Comparison of ENCODE assay signal across 8 cellular contexts in the genomic region with DNA sequence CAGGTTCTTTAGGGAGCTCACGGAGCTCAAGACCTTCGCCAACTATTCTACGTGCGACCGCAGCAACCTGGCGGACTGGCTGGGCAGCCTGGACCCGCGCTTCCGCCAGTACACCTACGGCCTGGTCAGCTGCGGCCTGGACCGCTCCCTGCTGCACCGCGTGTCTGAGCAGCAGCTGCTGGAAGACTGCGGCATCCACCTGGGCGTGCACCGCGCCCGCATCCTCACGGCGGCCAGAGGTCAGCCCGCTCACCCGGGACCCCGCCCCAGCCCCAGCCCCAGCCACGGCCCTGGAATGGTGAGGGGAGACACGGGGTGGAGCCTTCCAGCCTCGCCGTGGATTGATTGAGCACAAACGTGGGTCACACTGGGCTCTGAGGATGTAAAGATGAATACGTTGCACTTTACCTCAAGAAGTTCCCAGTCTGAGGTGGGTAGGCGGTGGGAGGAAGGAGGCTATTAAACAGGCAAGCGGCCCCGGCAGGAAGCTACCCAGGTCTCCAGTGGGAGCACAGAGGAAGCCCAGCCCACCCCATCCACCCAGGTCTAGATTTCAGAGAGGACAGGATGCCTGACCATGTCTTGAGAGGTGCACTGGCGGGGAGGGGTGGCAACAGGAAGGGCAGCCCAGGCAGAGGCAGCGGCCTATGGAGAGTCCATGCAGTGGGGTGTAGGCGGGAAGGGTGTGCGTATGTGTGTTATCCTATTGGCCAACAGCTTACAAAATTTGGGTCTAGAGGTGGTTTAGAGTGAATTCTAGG. TPM values are rescaled to one million over a fixed set of nuclear protein-coding genes. Genes with fewer than 3 reads are reported as not detected.
DNase-seq lines count a peak whose midpoint lies in the region; ATAC-seq, FAIRE-seq and TF ChIP-seq lines count a peak whose summit lies in the region.

No MANE protein-coding gene starts in this region.

- TF ChIP-seq CTCF in CD8-positive, alpha-beta T cell (IDR thresholded peaks at IDR 0.05) = no peak
- no peak for TF ChIP-seq CTCF in bronchial epithelial cell (IDR thresholded peaks at IDR 0.05; ENCODE audit: insufficient read depth, low read length, severe bottlenecking)

- peaks cover 25% of the 10 kb centered on the region for H3K36me3 Mint-ChIP-seq in CD8-positive, alpha-beta T cell

- no peaks in the 10 kb centered on the region for H3K36me3 ChIP-seq in CD8-positive, alpha-beta T cell (ENCODE audit: insufficient read depth, low read length)
- H3K36me3 ChIP-seq in bronchial epithelial cell (ENCODE audit: control insufficient read depth, insufficient read depth, low read length) (no peaks in the 10 kb centered on the region), mucosa of stomach (ENCODE audit: control insufficient read depth, insufficient read depth, low read length) (no peaks in the 10 kb centered on the region)

- no peaks in the 10 kb centered on the region for H3K27me3 ChIP-seq in CD8-positive, alpha-beta T cell (ENCODE audit: insufficient read depth, low read length)
- H3K27me3 ChIP-seq in bronchial epithelial cell (ENCODE audit: control insufficient read depth, insufficient read depth, low read length) (peaks cover 6% of the 10 kb centered on the region), mucosa of stomach (ENCODE audit: control insufficient read depth, insufficient read depth, low read length) (peaks cover 18% of the 10 kb centered on the region)

- H3K27me3 Mint-ChIP-seq in CD8-positive, alpha-beta T cell (ENCODE audit: low read depth) = peaks cover 6% of the 10 kb centered on the region

- H3K27ac ChIP-seq in CD8-positive, alpha-beta T cell (ENCODE audit: low read depth, low read length) = peak overlapping the region; percentile 7
- H3K27ac ChIP-seq in caudate nucleus (ENCODE audit: low read depth, low read length) = no peak overlapping the region

- peak overlapping the region; percentile 92 for H3K4me3 Mint-ChIP-seq in CD8-positive, alpha-beta T cell

- no peak for FAIRE-seq in bronchial epithelial cell (lab: Jason Lieb, UNC)

- H3K9me3 ChIP-seq in CD8-positive, alpha-beta T cell (ENCODE audit: low read length) = no peaks in the 10 kb centered on the region
- no peaks in the 10 kb centered on the region for H3K9me3 ChIP-seq in mucosa of stomach (ENCODE audit: control insufficient read depth, low read length)

- H3K4me1 ChIP-seq in CD8-positive, alpha-beta T cell (ENCODE audit: insufficient read depth, low read length) = peaks cover 25% of the 10 kb centered on the region
- H3K4me1 ChIP-seq in mucosa of stomach (ENCODE audit: control insufficient read depth, insufficient read depth, low read length) = peaks cover 29% of the 10 kb centered on the region

- H3K9me3 Mint-ChIP-seq in CD8-positive, alpha-beta T cell = no peaks in the 10 kb centered on the region

- H3K27ac Mint-ChIP-seq in CD8-positive, alpha-beta T cell = no peak overlapping the region

- peak; percentile 7 for ATAC-seq in CD8-positive, alpha-beta T cell
- peak; percentile 25 for ATAC-seq in HG02973 (IDR thresholded peaks at IDR 0.05; ENCODE audit: unreplicated experiment)
- ATAC-seq in HG03095 (IDR thresholded peaks at IDR 0.05; ENCODE audit: unreplicated experiment) = no peak

- DNase-seq in CD8-positive, alpha-beta T cell = peak in 1 of 7 experiments; percentile 14
- DNase-seq in bronchial epithelial cell (ENCODE audit: low read depth) (no peak), HEK293T (ENCODE audit: extremely low spot score) (no peak), caudate nucleus (lab: John Stamatoyannopoulos, UW) (no peak), cerebellar cortex (ENCODE audit: low spot score) (no peak)

- CTCF ChIA-PET in CD8-positive, alpha-beta T cell (lab: Charles Lee) = interaction anchor here (1.4 kb wide), 1 partner anchor 31 kb away, joined by 4 read pairs; no protein-coding TSS in a partner anchor
- CTCF ChIA-PET in HEK293T (lab: Yijun Ruan, JAX) = interaction anchor here (0.6 kb wide), 1 partner anchor 59 kb away, joined by 3 read pairs; no protein-coding TSS in a partner anchor

- H3K4me1 Mint-ChIP-seq in CD8-positive, alpha-beta T cell (ENCODE audit: low read depth) = peaks cover 27% of the 10 kb centered on the region

- intact Hi-C loops in CD8-positive, alpha-beta T cell (cut with DNase I, micrococcal nuclease) = no loop called here

- peak overlapping the region; percentile 75 for H3K4me3 ChIP-seq in CD8-positive, alpha-beta T cell (ENCODE audit: low read depth, low read length)
- H3K4me3 ChIP-seq in bronchial epithelial cell (ENCODE audit: low read depth, low read length) (peak overlapping the region; percentile 36), mucosa of stomach (ENCODE audit: low read length) (peak overlapping the region; percentile 67)

- POLR2A ChIA-PET in CD8-positive, alpha-beta T cell (lab: Charles Lee) = interaction anchor here (1.4 to 2.1 kb wide), 5 partner anchors 13 to 50 kb away, joined by 3 to 27 read pairs (median 8); a partner anchor contains a TSS
- POLR2A ChIA-PET in HEK293T (lab: Yijun Ruan, JAX) = interaction anchor here (0.9 kb wide), 1 partner anchor 11 kb away, joined by 3 read pairs; no protein-coding TSS in a partner anchor

- H3K9ac ChIP-seq in mucosa of stomach (ENCODE audit: low read length) = peak overlapping the region; percentile 49

TF ChIP-seq in HEK293T, 16 proteins besides CTCF, POLR2A, EP300 and RAD21:
- TF ChIP-seq, protein P1, sequence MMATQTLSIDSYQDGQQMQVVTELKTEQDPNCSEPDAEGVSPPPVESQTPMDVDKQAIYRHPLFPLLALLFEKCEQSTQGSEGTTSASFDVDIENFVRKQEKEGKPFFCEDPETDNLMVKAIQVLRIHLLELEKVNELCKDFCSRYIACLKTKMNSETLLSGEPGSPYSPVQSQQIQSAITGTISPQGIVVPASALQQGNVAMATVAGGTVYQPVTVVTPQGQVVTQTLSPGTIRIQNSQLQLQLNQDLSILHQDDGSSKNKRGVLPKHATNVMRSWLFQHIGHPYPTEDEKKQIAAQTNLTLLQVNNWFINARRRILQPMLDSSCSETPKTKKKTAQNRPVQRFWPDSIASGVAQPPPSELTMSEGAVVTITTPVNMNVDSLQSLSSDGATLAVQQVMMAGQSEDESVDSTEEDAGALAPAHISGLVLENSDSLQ (IDR thresholded peaks at IDR 0.05) = no peak
- TF ChIP-seq FOXA1 (IDR thresholded peaks at IDR 0.05) (no peak), CTBP1 (IDR thresholded peaks at IDR 0.05; ENCODE audit: borderline replicate concordance) (no peak), BHLHE40 (IDR thresholded peaks at IDR 0.05; ENCODE audit: borderline replicate concordance) (no peak), NFRKB (IDR thresholded peaks at IDR 0.05) (no peak), ARNT (IDR thresholded peaks at IDR 0.05) (no peak), TARDBP (IDR thresholded peaks at IDR 0.05) (no peak), ELF4 (IDR thresholded peaks at IDR 0.05) (no peak), FOXK2 (IDR thresholded peaks at IDR 0.05) (no peak), SP1 (IDR thresholded peaks at IDR 0.05) (no peak), L3MBTL2 (conservative IDR thresholded peaks at IDR 0.05) (no peak), HDGF (IDR thresholded peaks at IDR 0.05; ENCODE audit: borderline replicate concordance) (no peak), ZNF384 (IDR thresholded peaks at IDR 0.05) (no peak), FOXM1 (IDR thresholded peaks at IDR 0.05; ENCODE audit: borderline replicate concordance) (no peak), LEF1 (IDR thresholded peaks at IDR 0.05; ENCODE audit: borderline replicate concordance) (no peak), SUZ12 (IDR thresholded peaks at IDR 0.05) (no peak)

RNA-seq across cellular contexts. Expression of a gene that starts 13.7 kb away (rescaled TPM):
- total RNA-seq in CD8-positive, alpha-beta T cell = 10 to 100 TPM; 12.9 to 13.9 TPM
- 0.26 and 0.53 TPM in 2 replicates for total RNA-seq in bronchial epithelial cell

RNA-seq across cellular contexts. Expression of a gene that starts 15.1 kb away (rescaled TPM):
- total RNA-seq in CD8-positive, alpha-beta T cell = under 1 TPM; 0.25 to 0.49 TPM
- under 0.01 TPM in 2 replicates for total RNA-seq in bronchial epithelial cell

RNA-seq across cellular contexts. Expression of a gene that starts 20.2 kb away (rescaled TPM):
- total RNA-seq in CD8-positive, alpha-beta T cell = not detected
- not detected in 2 replicates for total RNA-seq in bronchial epithelial cell

RNA-seq across cellular contexts. Expression of a gene that starts 20.8 kb away (rescaled TPM):
- under 1 TPM; 0.47 to 0.49 TPM for total RNA-seq in CD8-positive, alpha-beta T cell
- 1.9 and 5.0 TPM in 2 replicates for total RNA-seq in bronchial epithelial cell

RNA-seq across cellular contexts. Expression of a gene that starts 27.9 kb away (rescaled TPM):
- 10 to 100 TPM; 26.8 to 27.5 TPM for total RNA-seq in CD8-positive, alpha-beta T cell
- 59.8 and 67.5 TPM in 2 replicates for total RNA-seq in bronchial epithelial cell
